Comparison of ENCODE assay signal across 1 cellular context in genomic region chr19:4636151-4636717, GRCh38.
TF ChIP-seq lines count a peak whose summit lies in the region.

No MANE protein-coding gene starts in this region.

TF ChIP-seq in H1, 55 proteins besides CTCF, POLR2A, EP300 and RAD21:
- peak; percentile 47 for TF ChIP-seq ASH2L (IDR thresholded peaks at IDR 0.05; ENCODE audit: low read length)
- no peak for TF ChIP-seq CBX5 (IDR thresholded peaks at IDR 0.05; ENCODE audit: low read depth, low read length)
- TF ChIP-seq JUND (IDR thresholded peaks at IDR 0.05; ENCODE audit: low read length): 0 out of 2 replicates have a peak, but pooled peaks have one; percentile 14
- no peak for TF ChIP-seq TAF7 (optimal IDR thresholded peaks at IDR 0.05; ENCODE audit: borderline replicate concordance, low read depth, low read length)
- TF ChIP-seq KDM4A (IDR thresholded peaks at IDR 0.05; ENCODE audit: low read depth, low read length, severe bottlenecking): peak; percentile 82
- 0 out of 2 replicates have a peak, but pooled peaks have one; percentile 12 for TF ChIP-seq E2F6 (IDR thresholded peaks at IDR 0.05)
